Comparison of ENCODE assay signal across 8 cellular contexts in genomic region chr20:63653041-63653973, GRCh38. TPM values are rescaled to one million over a fixed set of nuclear protein-coding genes. Genes with fewer than 3 reads are reported as not detected.
DNase-seq lines count a peak whose midpoint lies in the region; ATAC-seq and TF ChIP-seq lines count a peak whose summit lies in the region.

STMN3 (minus strand) TSS chr20:63653424; CDS start chr20:63653345, 79 bp downstream.

- H3K4me1 Mint-ChIP-seq in activated naive CD8-positive, alpha-beta T cell (ENCODE audit: low read depth) = peaks cover 28% of the 10 kb centered on the region

- H3K27me3 Mint-ChIP-seq in activated naive CD8-positive, alpha-beta T cell = no peaks in the 10 kb centered on the region

- TF ChIP-seq POLR2A in NB4 (IDR thresholded peaks at IDR 0.05; ENCODE audit: extremely low read depth, insufficient read length) = peak; percentile 22

- no peak for TF ChIP-seq CTCF in NB4 (IDR thresholded peaks at IDR 0.05; ENCODE audit: low read depth, low read length)
- TF ChIP-seq CTCF in neural cell (IDR thresholded peaks at IDR 0.05; ENCODE audit: poor library complexity, severe bottlenecking) = no peak

- peak; percentile 18 for TF ChIP-seq EP300 in neural cell (conservative IDR thresholded peaks at IDR 0.05; ENCODE audit: poor library complexity, severe bottlenecking)

- peak within 1 kb of the TSS; percentile 75 for H3K4me3 Mint-ChIP-seq in activated naive CD8-positive, alpha-beta T cell

- H3K36me3 Mint-ChIP-seq in activated naive CD8-positive, alpha-beta T cell = no peaks in the 10 kb centered on the region

- H3F3A ChIP-seq in neural cell (ENCODE audit: insufficient read depth, low read length, poor library complexity, severe bottlenecking) = no peaks in the 10 kb centered on the region

- H3K9me3 Mint-ChIP-seq in activated naive CD8-positive, alpha-beta T cell (ENCODE audit: low read depth) = no peaks in the 10 kb centered on the region

- peak within 1 kb of the TSS; percentile 68 for H2AFZ ChIP-seq in neural cell (ENCODE audit: low read depth, low read length)

- H3K9ac ChIP-seq in SK-N-MC (ENCODE audit: insufficient read length) = peak within 1 kb of the TSS; percentile 65
- peak within 1 kb of the TSS; percentile 97 for H3K9ac ChIP-seq in neural cell (ENCODE audit: low read length)

- no peak for TF ChIP-seq RAD21 in neural cell (conservative IDR thresholded peaks at IDR 0.05)

- DNase-seq in DMS53 treated with DMSO at 0.1 percent for 48 hours (lab: John Stamatoyannopoulos, UW; ENCODE audit: unreplicated experiment) (peak; percentile 62), NB4 (ENCODE audit: low read depth) (peak; percentile 95), SK-N-MC (ENCODE audit: low read depth, low spot score) (peak; percentile 58), germinal center (ENCODE audit: low spot score) (peak; percentile 50), superior temporal gyrus (ENCODE audit: extremely low spot score) (peak; percentile 67)

- H3K9me3 ChIP-seq in SK-N-MC (ENCODE audit: low read depth, low read length) (no peaks in the 10 kb centered on the region), neural cell (ENCODE audit: low read length) (no peaks in the 10 kb centered on the region)

- ATAC-seq in HG02870 (IDR thresholded peaks at IDR 0.05; ENCODE audit: unreplicated experiment) = no peak

- H3K36me3 ChIP-seq in SK-N-MC (ENCODE audit: insufficient read depth, low read length) = no peaks in the 10 kb centered on the region
- H3K36me3 ChIP-seq in neural cell (ENCODE audit: insufficient read depth, low read length) = no peaks in the 10 kb centered on the region

- peaks cover 19% of the 10 kb centered on the region for H3K79me2 ChIP-seq in neural cell (replicated peaks; ENCODE audit: insufficient read depth, low read length)

- no peaks in the 10 kb centered on the region for H3K9me2 ChIP-seq in neural cell (ENCODE audit: insufficient read depth, low read length)

- peaks cover 14% of the 10 kb centered on the region for H4K20me1 ChIP-seq in neural cell (ENCODE audit: insufficient read depth)

- H3K4me3 ChIP-seq in NB4 (ENCODE audit: low read depth, low read length) (peak within 1 kb of the TSS; percentile 25), SK-N-MC (peak within 1 kb of the TSS; percentile 95), neural cell (ENCODE audit: low read length) (peak within 1 kb of the TSS; percentile 93)

- H3K4me2 ChIP-seq in neural cell (ENCODE audit: low read length) = peak within 1 kb of the TSS; percentile 92

- no peaks in the 10 kb centered on the region for H3K27me3 ChIP-seq in neural cell (ENCODE audit: insufficient read depth, low read depth, low read length)

- peak within 1 kb of the TSS; percentile 82 for H3K27ac Mint-ChIP-seq in activated naive CD8-positive, alpha-beta T cell

- H3K27ac ChIP-seq in SK-N-MC = peak within 1 kb of the TSS; percentile 83
- H3K27ac ChIP-seq in neural cell (ENCODE audit: low read length) = peak within 1 kb of the TSS; percentile 95

TF ChIP-seq in neural cell, 6 proteins besides CTCF, POLR2A, EP300 and RAD21:
- TF ChIP-seq POLR2AphosphoS5 (IDR thresholded peaks at IDR 0.05) (peak; percentile 89), SMC3 (conservative IDR thresholded peaks at IDR 0.05; ENCODE audit: poor library complexity) (peak; percentile 9), REST (IDR thresholded peaks at IDR 0.05; ENCODE audit: borderline replicate concordance) (peak; percentile 95), EZH2 (IDR thresholded peaks at IDR 0.05; ENCODE audit: borderline replicate concordance, insufficient read depth, low read length, poor library complexity, severe bottlenecking) (no peak), TAF1 (IDR thresholded peaks at IDR 0.05; ENCODE audit: low read depth) (peak; percentile 92), MXI1 (conservative IDR thresholded peaks at IDR 0.05; ENCODE audit: poor library complexity, severe bottlenecking) (peak; percentile 57)
TF ChIP-seq in neural cell: peak in this region for 5.

RNA-seq across cellular contexts. Expression of gene STMN3, which starts in this region (rescaled TPM):
- 268 and 322 TPM in 2 replicates for polyA plus RNA-seq in neural cell
- 161 and 172 TPM in 2 replicates for polyA minus RNA-seq in neural cell

Comparison
In these comparisons a context has a peak if more than half of its experiments do, and no peak if none do; other contexts are left out.
1. H3K4me3 ChIP-seq: peak in every context shown above with its lines; median percentile 95 in SK-N-MC; 93 in neural cell; 25 in NB4.